ENCODE assay signal across 2 cellular contexts in the genomic region with DNA sequence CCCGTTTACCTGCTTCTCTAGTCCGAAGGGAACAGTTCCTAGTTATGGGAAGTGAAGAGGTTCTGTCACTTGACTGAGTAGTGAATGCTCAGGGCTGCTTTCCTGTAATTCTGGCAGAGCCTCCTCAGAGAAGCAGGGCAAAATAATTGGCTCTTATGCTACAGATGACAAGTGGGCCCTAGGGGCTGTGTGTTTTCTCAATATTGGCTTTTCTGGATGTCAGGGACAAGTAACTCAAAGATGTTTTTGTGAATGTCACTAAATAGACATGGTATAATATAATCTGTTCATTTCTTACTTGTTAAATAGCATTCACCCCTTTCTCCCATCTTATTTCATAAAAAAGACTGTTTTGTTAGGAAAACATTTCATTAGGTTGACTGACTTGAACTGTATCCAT.
TF ChIP-seq lines count a peak whose summit lies in the region.

No MANE protein-coding gene starts in this region.

TF ChIP-seq in SK-N-SH, 30 proteins besides CTCF, POLR2A, EP300 and RAD21 (continued from another document):
- no peak for TF ChIP-seq USF2 (IDR thresholded peaks at IDR 0.05; ENCODE audit: borderline replicate concordance, low read depth, low read length)
- TF ChIP-seq FOXJ3 (CRISPR knock-in tag; IDR thresholded peaks at IDR 0.05): no peak
- no peak for TF ChIP-seq ELF1 (IDR thresholded peaks at IDR 0.05)
- TF ChIP-seq CHD2 (IDR thresholded peaks at IDR 0.05; ENCODE audit: low read length, partially characterized antibody): no peak
- TF ChIP-seq USF1 (IDR thresholded peaks at IDR 0.05; ENCODE audit: borderline replicate concordance, low read depth): no peak
TF ChIP-seq in SK-N-SH: peak in this region for 0.

TF ChIP-seq in SK-N-SH treated with all-trans-retinoic acid at 6 μM for 48 hours, 23 proteins besides CTCF, POLR2A, EP300 and RAD21 (continued from another document):
- TF ChIP-seq, protein P1, sequence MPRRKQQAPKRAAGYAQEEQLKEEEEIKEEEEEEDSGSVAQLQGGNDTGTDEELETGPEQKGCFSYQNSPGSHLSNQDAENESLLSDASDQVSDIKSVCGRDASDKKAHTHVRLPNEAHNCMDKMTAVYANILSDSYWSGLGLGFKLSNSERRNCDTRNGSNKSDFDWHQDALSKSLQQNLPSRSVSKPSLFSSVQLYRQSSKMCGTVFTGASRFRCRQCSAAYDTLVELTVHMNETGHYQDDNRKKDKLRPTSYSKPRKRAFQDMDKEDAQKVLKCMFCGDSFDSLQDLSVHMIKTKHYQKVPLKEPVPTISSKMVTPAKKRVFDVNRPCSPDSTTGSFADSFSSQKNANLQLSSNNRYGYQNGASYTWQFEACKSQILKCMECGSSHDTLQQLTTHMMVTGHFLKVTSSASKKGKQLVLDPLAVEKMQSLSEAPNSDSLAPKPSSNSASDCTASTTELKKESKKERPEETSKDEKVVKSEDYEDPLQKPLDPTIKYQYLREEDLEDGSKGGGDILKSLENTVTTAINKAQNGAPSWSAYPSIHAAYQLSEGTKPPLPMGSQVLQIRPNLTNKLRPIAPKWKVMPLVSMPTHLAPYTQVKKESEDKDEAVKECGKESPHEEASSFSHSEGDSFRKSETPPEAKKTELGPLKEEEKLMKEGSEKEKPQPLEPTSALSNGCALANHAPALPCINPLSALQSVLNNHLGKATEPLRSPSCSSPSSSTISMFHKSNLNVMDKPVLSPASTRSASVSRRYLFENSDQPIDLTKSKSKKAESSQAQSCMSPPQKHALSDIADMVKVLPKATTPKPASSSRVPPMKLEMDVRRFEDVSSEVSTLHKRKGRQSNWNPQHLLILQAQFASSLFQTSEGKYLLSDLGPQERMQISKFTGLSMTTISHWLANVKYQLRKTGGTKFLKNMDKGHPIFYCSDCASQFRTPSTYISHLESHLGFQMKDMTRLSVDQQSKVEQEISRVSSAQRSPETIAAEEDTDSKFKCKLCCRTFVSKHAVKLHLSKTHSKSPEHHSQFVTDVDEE (CRISPR knock-in tag; IDR thresholded peaks at IDR 0.05): no peak
TF ChIP-seq in SK-N-SH treated with all-trans-retinoic acid at 6 μM for 48 hours: peak in this region for 0.
